In the genomic region with DNA sequence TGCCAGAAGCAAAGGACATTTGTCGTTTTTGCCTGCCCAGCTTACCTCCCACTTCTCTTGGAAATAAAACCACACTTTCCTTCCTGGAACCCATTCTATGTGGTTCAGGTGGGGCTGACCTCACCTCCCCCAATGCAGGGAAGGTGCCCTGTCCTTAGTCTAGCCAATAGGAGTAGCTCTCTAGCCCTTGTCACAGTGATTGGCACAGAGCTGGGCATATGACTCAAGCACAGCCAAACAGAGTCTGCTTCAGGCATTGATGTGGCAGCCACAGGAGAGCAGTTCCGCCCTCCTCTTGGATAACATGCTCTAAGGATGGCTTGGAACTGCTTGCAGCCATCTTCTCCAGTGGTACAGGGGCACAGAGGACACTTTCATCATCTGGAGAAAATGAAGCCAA, we compare ENCODE assay signal across 23 cellular contexts.
A peak's percentile ranks its signal among the peaks of the same experiment; 100 is the strongest.
DNase-seq lines count a peak whose midpoint lies in the region; ATAC-seq and TF ChIP-seq lines count a peak whose summit lies in the region.
"Had no signal": no experiment of that assay in that cellular context is flagged by ENCODE, and none has a peak within 500 bp of the region (broad histone marks: within the 10 kb centered on the region; RNA-seq: fewer than 3 reads in every experiment).

No MANE protein-coding gene starts in this region.

- H2AFZ ChIP-seq in GM23338 (peak overlapping the region; percentile 88), trophoblast cell (ENCODE audit: insufficient read depth, low read length, poor library complexity) (no peak overlapping the region)

- WGBS in trophoblast cell (ENCODE audit: extremely low coverage, insufficient coverage, insufficient read length), result no CpG with 5 or more reads among the region's 2 CpGs

- no peak for DNase-seq in GM23338 (ENCODE audit: low spot score)
- DNase-seq in M059J (ENCODE audit: low read depth), result peak; percentile 16
- peak; percentile 19 for DNase-seq in epithelial cell of esophagus (ENCODE audit: low read depth)
- DNase-seq in trophoblast cell, result no peak
- DNase-seq in activated T-cell treated with anti-CD3 and anti-CD28 coated beads, Interleukin-2, amount 50 U/mL, for 72 hours, result no peak
- no peak for DNase-seq in cortex of kidney (lab: John Stamatoyannopoulos, UW)
- DNase-seq in NCI-H82 treated with DMSO at 0.1 percent for 48 hours (lab: John Stamatoyannopoulos, UW; ENCODE audit: unreplicated experiment), result no peak
- DNase-seq: activated CD4-positive, CD25-positive, alpha-beta regulatory T cell treated with anti-CD3 and anti-CD28 coated beads, Interleukin-2, amount 50 U/mL, for 72 hours; activated naive CD4-positive, alpha-beta T cell treated with anti-CD3 and anti-CD28 coated beads, Interleukin-2, amount 10 ng/mL, durations not matched to agents 7 days and 5 days; activated T-cell treated with anti-CD3 and anti-CD28 coated beads, Interleukin-2, amount 50 U/mL, for 48 hours; anterior cingulate cortex; CD4-positive, alpha-beta memory T cell; gastrocnemius medialis; HFFc6; left cardiac atrium; NCI-H1694 treated with DMSO at 0.1 percent for 48 hours; small intestine; stimulated activated CD4-positive, alpha-beta T cell treated with anti-CD3 and anti-CD28 coated beads, Interleukin-2, amount 100 ng/mL, for 48 hours had no signal

- no peaks in the 10 kb centered on the region for H3K9me3 Mint-ChIP-seq in GM23338
- peaks cover 0 to 4% of the 10 kb centered on the region in 2 donors for H3K9me3 Mint-ChIP-seq in activated T-cell treated with anti-CD3 and anti-CD28 coated beads, Interleukin-2, amount 50 U/mL, for 72 hours
- H3K9me3 Mint-ChIP-seq: activated naive CD4-positive, alpha-beta T cell treated with anti-CD3 and anti-CD28 coated beads, Interleukin-2, amount 10 ng/mL, durations not matched to agents 7 days and 5 days; CD4-positive, alpha-beta memory T cell; central memory CD8-positive, alpha-beta T cell; HFFc6; stimulated activated naive CD8-positive, alpha-beta T cell treated with anti-CD3 and anti-CD28 coated beads, Interleukin-15, Interleukin-2, amounts not matched to agents 100 ng/mL and 50 ng/mL, for 24 hours; type B pancreatic cell had no signal

- TF ChIP-seq CTCF in GM23338 (conservative IDR thresholded peaks at IDR 0.05; ENCODE audit: low read depth in 2 of 2) (no peak), epithelial cell of esophagus (IDR thresholded peaks at IDR 0.05; ENCODE audit: insufficient read depth, low read depth, low read length, missing control alignments) (no peak)

- no peaks in the 10 kb centered on the region for H3K9me3 ChIP-seq in trophoblast cell (ENCODE audit: insufficient read depth, low read depth, low read length)
- H3K9me3 ChIP-seq: gastrocnemius medialis, prostate gland had no signal

- H4K91ac ChIP-seq in trophoblast cell (ENCODE audit: low read depth, low read length), result peak overlapping the region; percentile 92

- no peaks in the 10 kb centered on the region for H3F3A ChIP-seq in GM23338 (replicated peaks; ENCODE audit: low read depth)

- H4K20me1 ChIP-seq in GM23338 (replicated peaks; ENCODE audit: insufficient read depth), result no peaks in the 10 kb centered on the region

- no peak overlapping the region for H4K8ac ChIP-seq in trophoblast cell (ENCODE audit: low read depth, low read length)

- peaks cover 4% of the 10 kb centered on the region for H3K27me3 Mint-ChIP-seq in GM23338 (ENCODE audit: insufficient read depth, low read depth, poor library complexity)
- peaks cover 26% of the 10 kb centered on the region for H3K27me3 Mint-ChIP-seq in activated T-cell treated with anti-CD3 and anti-CD28 coated beads, Interleukin-2, amount 50 U/mL, for 72 hours (ENCODE audit: low read depth)
- H3K27me3 Mint-ChIP-seq: type B pancreatic cell had no signal

- no peaks in the 10 kb centered on the region for H3K36me3 ChIP-seq in GM23338 (ENCODE audit: insufficient read depth)
- no peaks in the 10 kb centered on the region for H3K36me3 ChIP-seq in trophoblast cell (ENCODE audit: control insufficient read depth in 1 of 2, insufficient read depth in 2 of 2, low read length in 2 of 2)
- H3K36me3 ChIP-seq: gastrocnemius medialis, prostate gland had no signal

- peak overlapping the region; percentile 81 for H2AK5ac ChIP-seq in trophoblast cell (ENCODE audit: low read length)

- H3K14ac ChIP-seq in trophoblast cell (ENCODE audit: low read length), result peak overlapping the region; percentile 29

- H2BK12ac ChIP-seq in trophoblast cell (ENCODE audit: low read length), result peak overlapping the region; percentile 66

- H3K36me3 Mint-ChIP-seq in GM23338 (ENCODE audit: low read depth), result no peaks in the 10 kb centered on the region
- H3K36me3 Mint-ChIP-seq in activated T-cell treated with anti-CD3 and anti-CD28 coated beads, Interleukin-2, amount 50 U/mL, for 72 hours (ENCODE audit: insufficient read depth in 2 of 2), result no peaks in the 10 kb centered on the region
- H3K36me3 Mint-ChIP-seq: activated naive CD4-positive, alpha-beta T cell treated with anti-CD3 and anti-CD28 coated beads, Interleukin-2, amount 10 ng/mL, durations not matched to agents 7 days and 5 days; CD4-positive, alpha-beta memory T cell; type B pancreatic cell had no signal

- H3K9me2 ChIP-seq in GM23338 (ENCODE audit: insufficient read depth), result no peaks in the 10 kb centered on the region

- no peak overlapping the region for H3K4me2 ChIP-seq in GM23338
- no peak overlapping the region for H3K4me2 ChIP-seq in trophoblast cell (ENCODE audit: low read length)

- H2BK120ac ChIP-seq in trophoblast cell (ENCODE audit: insufficient read depth, low read length, poor library complexity), result peak overlapping the region; percentile 74

- no peak overlapping the region for H4K12ac ChIP-seq in trophoblast cell (ENCODE audit: low read depth, low read length)

- no peak overlapping the region for H3K23ac ChIP-seq in trophoblast cell (ENCODE audit: low read length)

- no peaks in the 10 kb centered on the region for H3K79me2 ChIP-seq in GM23338 (replicated peaks; ENCODE audit: insufficient read depth)
- H3K79me2 ChIP-seq in trophoblast cell (ENCODE audit: control insufficient read depth, insufficient read depth, low read length, poor library complexity), result no peaks in the 10 kb centered on the region

- peaks cover 22% of the 10 kb centered on the region for H3K4me1 Mint-ChIP-seq in GM23338
- H3K4me1 Mint-ChIP-seq in activated T-cell treated with anti-CD3 and anti-CD28 coated beads, Interleukin-2, amount 50 U/mL, for 72 hours (ENCODE audit: low read depth), result no peaks in the 10 kb centered on the region
- H3K4me1 Mint-ChIP-seq: activated naive CD4-positive, alpha-beta T cell treated with anti-CD3 and anti-CD28 coated beads, Interleukin-2, amount 10 ng/mL, durations not matched to agents 7 days and 5 days; CD4-positive, alpha-beta memory T cell; central memory CD8-positive, alpha-beta T cell had no signal

- H3K4me1 ChIP-seq in GM23338 (ENCODE audit: insufficient read depth), result peaks cover 10% of the 10 kb centered on the region
- peaks cover 29 to 31% of the 10 kb centered on the region in 2 experiments for H3K4me1 ChIP-seq in trophoblast cell (ENCODE audit: control insufficient read depth in 1 of 2, insufficient read depth in 2 of 2, low read length in 2 of 2)
- H3K4me1 ChIP-seq: gastrocnemius medialis had no signal

- no peak overlapping the region for H3K27ac Mint-ChIP-seq in GM23338
- no peak overlapping the region for H3K27ac Mint-ChIP-seq in activated T-cell treated with anti-CD3 and anti-CD28 coated beads, Interleukin-2, amount 50 U/mL, for 72 hours
- H3K27ac Mint-ChIP-seq: activated naive CD4-positive, alpha-beta T cell treated with anti-CD3 and anti-CD28 coated beads, Interleukin-2, amount 10 ng/mL, durations not matched to agents 7 days and 5 days; CD4-positive, alpha-beta memory T cell; HFFc6; stimulated activated naive CD8-positive, alpha-beta T cell treated with anti-CD3 and anti-CD28 coated beads, Interleukin-15, Interleukin-2, amounts not matched to agents 100 ng/mL and 50 ng/mL, for 24 hours had no signal

- peak overlapping the region; percentile 33 for H3K4ac ChIP-seq in trophoblast cell (ENCODE audit: low read depth, low read length)

- H2BK5ac ChIP-seq in trophoblast cell (ENCODE audit: low read depth, low read length, poor library complexity), result peak overlapping the region; percentile 18

- no peak overlapping the region for H3K4me3 Mint-ChIP-seq in GM23338
- no peak overlapping the region for H3K4me3 Mint-ChIP-seq in activated T-cell treated with anti-CD3 and anti-CD28 coated beads, Interleukin-2, amount 50 U/mL, for 72 hours
- H3K4me3 Mint-ChIP-seq: activated naive CD4-positive, alpha-beta T cell treated with anti-CD3 and anti-CD28 coated beads, Interleukin-2, amount 10 ng/mL, durations not matched to agents 7 days and 5 days; CD4-positive, alpha-beta memory T cell; central memory CD8-positive, alpha-beta T cell; HFFc6; stimulated activated naive CD8-positive, alpha-beta T cell treated with anti-CD3 and anti-CD28 coated beads, Interleukin-15, Interleukin-2, amounts not matched to agents 100 ng/mL and 50 ng/mL, for 24 hours; type B pancreatic cell had no signal

- H3K4me3 ChIP-seq in GM23338 (no peak overlapping the region), epithelial cell of esophagus (ENCODE audit: low read length) (no peak overlapping the region), trophoblast cell (ENCODE audit: low read depth, low read length) (no peak overlapping the region)
- H3K4me3 ChIP-seq: gastrocnemius medialis, prostate gland had no signal

- peaks cover 12% of the 10 kb centered on the region for H3K79me1 ChIP-seq in trophoblast cell (ENCODE audit: low read length)

- H3K27ac ChIP-seq in GM23338 (ENCODE audit: low read depth) (no peak overlapping the region), trophoblast cell (ENCODE audit: low read depth, low read length) (peak overlapping the region; percentile 29)
- H3K27ac ChIP-seq: gastrocnemius medialis, prostate gland had no signal

- peak overlapping the region; percentile 55 for H3K18ac ChIP-seq in trophoblast cell (ENCODE audit: low read length)

- H3K27me3 ChIP-seq in GM23338 (ENCODE audit: insufficient read depth) (no peaks in the 10 kb centered on the region), trophoblast cell (ENCODE audit: insufficient read depth, low read length) (no peaks in the 10 kb centered on the region)

- peak; percentile 75 for ATAC-seq in GM23338
- ATAC-seq in activated T-cell treated with anti-CD3 and anti-CD28 coated beads, Interleukin-2, amount 50 U/mL, for 72 hours (replicated peaks in 1 of 2), result no peak
- ATAC-seq: esophagus mucosa, gastrocnemius medialis, left cardiac atrium had no signal

- H3K9ac ChIP-seq in trophoblast cell (ENCODE audit: low read length), result no peak overlapping the region

TF ChIP-seq in GM23338, 12 proteins besides CTCF, POLR2A, EP300 and RAD21 (continues in another document):
- no peak for TF ChIP-seq STAT1 (IDR thresholded peaks at IDR 0.05; ENCODE audit: unreplicated experiment)
- TF ChIP-seq POLR2AphosphoS5 (IDR thresholded peaks at IDR 0.05; ENCODE audit: low read depth), result no peak
- TF ChIP-seq CREB1 (CRISPR knock-in tag; IDR thresholded peaks at IDR 0.05; ENCODE audit: low read depth), result no peak
- TF ChIP-seq NANOG (IDR thresholded peaks at IDR 0.05; ENCODE audit: borderline replicate concordance), result no peak

Comparison
In these comparisons a context has a peak if more than half of its experiments do, and no peak if none do; other contexts are left out.
1. DNase-seq: peak in M059J (single experiment) and epithelial cell of esophagus (single experiment); none in GM23338 (single experiment), trophoblast cell (0 of 2), activated T-cell treated with anti-CD3 and anti-CD28 coated beads, Interleukin-2, amount 50 U/mL, for 72 hours (0 of 2), cortex of kidney (single experiment) and NCI-H82 treated with DMSO at 0.1 percent for 48 hours (single experiment).